8 cellular contexts compared by ENCODE assay signal in genomic region chr10:91923371-91924211, GRCh38. TPM values are rescaled to one million over a fixed set of nuclear protein-coding genes. Genes with fewer than 3 reads are reported as not detected.
A peak's percentile ranks its signal among the peaks of the same experiment; 100 is the strongest.
DNase-seq lines count a peak whose midpoint lies in the region; ATAC-seq and TF ChIP-seq lines count a peak whose summit lies in the region.

Gene BTAF1 (plus strand): TSS chr10:91923770. CDS start chr10:91924077, 307 bp downstream.

- H3K4me3 ChIP-seq in kidney epithelial cell (ENCODE audit: low read depth, low read length), result peak within 1 kb of the TSS; percentile 97

- no peaks in the 10 kb centered on the region for H3K36me3 ChIP-seq in kidney epithelial cell (ENCODE audit: control insufficient read depth, insufficient read depth, low read length)

- H3K27me3 Mint-ChIP-seq in chondrocyte (ENCODE audit: low read depth), result no peaks in the 10 kb centered on the region

- H3K27ac Mint-ChIP-seq in chondrocyte (ENCODE audit: unreplicated experiment), result peak within 1 kb of the TSS; percentile 100

- TF ChIP-seq CTCF in AG09319 (IDR thresholded peaks at IDR 0.05; ENCODE audit: low read depth, low read length) (no peak), chondrocyte (IDR thresholded peaks at IDR 0.05) (peak; percentile 11), kidney epithelial cell (IDR thresholded peaks at IDR 0.05; ENCODE audit: insufficient read depth, low read length, poor library complexity, severe bottlenecking) (no peak)

- peak; percentile 96 for ATAC-seq in HG03196 (IDR thresholded peaks at IDR 0.05; ENCODE audit: unreplicated experiment)

- peak; percentile 81 for DNase-seq in AG09319 (ENCODE audit: extremely low read depth, low read depth)
- DNase-seq in NCI-H446 (lab: John Stamatoyannopoulos, UW), result peak; percentile 62 to 91
- DNase-seq in activated CD4-positive, alpha-beta T cell treated with anti-CD3 and anti-CD28 coated beads for 24 hours (ENCODE audit: low read depth in 2 of 2), result peak; percentile 84 to 86
- peak; percentile 94 for DNase-seq in chondrocyte (ENCODE audit: low spot score)
- peak; percentile 73 for DNase-seq in kidney epithelial cell (ENCODE audit: low read depth)
- peak; percentile 63 to 81 for DNase-seq in stimulated activated CD4-positive, alpha-beta T cell treated with anti-CD3 and anti-CD28 coated beads, Interleukin-1b, Interleukin-23, amount 100 ng/mL, for 1 hour (ENCODE audit: low read depth in 2 of 2)

- TF ChIP-seq POLR2A in GM18951 (IDR thresholded peaks at IDR 0.05; ENCODE audit: extremely low read depth, insufficient read depth, insufficient read length), result peak; percentile 95

- H3K9me3 Mint-ChIP-seq in chondrocyte (ENCODE audit: low read depth), result peaks cover 2% of the 10 kb centered on the region

- in situ Hi-C loops in GM18951 (cut with MboI; ENCODE audit: low sequenced_read_pairs, unreplicated experiment), result loop anchor here (25.0 kb wide), 2 partner anchors 536 to 1011 kb away; partner anchors contain the start of gene ANKRD1

- H3K27me3 ChIP-seq in kidney epithelial cell (ENCODE audit: control insufficient read depth, insufficient read depth, low read length), result no peaks in the 10 kb centered on the region

- peaks cover 6% of the 10 kb centered on the region for H3K36me3 Mint-ChIP-seq in chondrocyte (ENCODE audit: low read depth)

- peaks cover 40% of the 10 kb centered on the region for H3K4me1 Mint-ChIP-seq in chondrocyte (ENCODE audit: low read depth)

- peak within 1 kb of the TSS; percentile 81 for H3K4me3 Mint-ChIP-seq in chondrocyte (ENCODE audit: unreplicated experiment)

RNA-seq across cellular contexts. Expression of gene BTAF1, which starts in this region (rescaled TPM):
- total RNA-seq in chondrocyte, result 26.2 to 32.8 TPM (median 26.7 TPM) in 3 replicates
- 27.2 and 33.3 TPM in 2 replicates for total RNA-seq in kidney epithelial cell

Comparison
In these comparisons a context has a peak if more than half of its experiments do, and no peak if none do; other contexts are left out.
1. Peak in every context shown above with its lines: DNase-seq, ATAC-seq and H3K4me3 ChIP-seq.